In the genomic region with DNA sequence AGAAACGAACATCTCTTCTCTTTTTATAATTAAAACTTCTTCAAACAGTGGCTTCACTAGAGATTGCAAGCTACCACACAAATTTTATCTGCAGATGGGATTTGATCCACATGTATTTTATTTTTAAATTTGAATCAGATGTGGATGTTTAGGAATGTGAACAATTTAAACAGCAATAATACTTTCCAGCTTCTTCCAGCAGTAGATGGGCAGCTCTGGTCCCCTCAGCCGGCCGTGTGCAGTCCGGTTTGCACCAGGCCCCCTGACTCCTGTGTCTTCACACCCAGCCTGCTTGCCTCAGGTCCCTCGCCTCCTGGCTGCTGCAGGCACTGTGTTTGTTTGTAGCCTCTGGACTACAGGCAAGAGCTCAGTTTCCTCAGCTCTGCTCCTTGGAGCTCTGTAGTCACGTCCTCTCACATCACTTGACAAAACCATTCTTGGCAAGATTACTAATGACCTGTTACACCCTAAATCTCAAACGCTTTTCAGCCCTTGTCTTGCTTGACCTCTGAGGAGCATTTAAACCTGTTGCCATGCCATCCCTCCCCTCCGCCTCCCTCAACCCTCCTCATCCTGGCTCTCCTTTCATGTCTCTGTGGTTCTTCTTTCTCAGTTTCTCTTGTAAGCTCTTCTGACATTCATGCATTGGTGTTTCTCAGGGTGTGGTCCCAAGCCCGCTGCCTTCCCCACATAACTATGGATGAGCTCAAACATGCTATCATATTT, we compare ENCODE assay signal across 18 cellular contexts. TPM values are rescaled to one million over a fixed set of nuclear protein-coding genes. Genes with fewer than 3 reads are reported as not detected.
DNase-seq lines count a peak whose midpoint lies in the region; ATAC-seq and TF ChIP-seq lines count a peak whose summit lies in the region.
"Had no signal": no experiment of that assay in that cellular context is flagged by ENCODE, and none has a peak within 500 bp of the region (broad histone marks: within the 10 kb centered on the region; RNA-seq: fewer than 3 reads in every experiment).

No MANE protein-coding gene starts in this region.

- peaks cover 31% of the 10 kb centered on the region for H3K4me1 ChIP-seq in GM23338 (ENCODE audit: insufficient read depth)
- H3K4me1 ChIP-seq: HAP-1 had no signal

- H3K4me3 Mint-ChIP-seq in GM23338 = no peak overlapping the region
- no peak overlapping the region for H3K4me3 Mint-ChIP-seq in activated T-helper 2 cell treated with anti-CD3 and anti-CD28 coated beads, Interferon-gamma antibody, Interleukin-2, Interleukin-4, amounts not matched to agents 10 μg/mL and 5 μg/mL and 100 μg/mL, durations not matched to agents 14 hours and 24 hours and 36 hours (ENCODE audit: low read depth)
- no peak overlapping the region for H3K4me3 Mint-ChIP-seq in activated T-helper 1 cell treated with anti-CD3 and anti-CD28 coated beads, Interleukin-12 subunit alpha, Interleukin-12 subunit beta, Interleukin-2, Interleukin-4 antibody, amounts not matched to agents 30 ng/mL and 10 ng/mL and 1 ng/mL, durations not matched to agents 14 hours and 24 hours and 36 hours
- H3K4me3 Mint-ChIP-seq in activated T-helper 17 cell treated with anti-CD3 and anti-CD28 coated beads, Interleukin-2, amount 50 U/mL, for 72 hours = no peak overlapping the region

- H3K9me3 Mint-ChIP-seq in GM23338 = no peaks in the 10 kb centered on the region
- H3K9me3 Mint-ChIP-seq in activated T-helper 2 cell treated with anti-CD3 and anti-CD28 coated beads, Interferon-gamma antibody, Interleukin-2, Interleukin-4, amounts not matched to agents 10 μg/mL and 5 μg/mL and 100 μg/mL, durations not matched to agents 14 hours and 24 hours and 36 hours = no peaks in the 10 kb centered on the region
- H3K9me3 Mint-ChIP-seq in activated T-helper 1 cell treated with anti-CD3 and anti-CD28 coated beads, Interleukin-12 subunit alpha, Interleukin-12 subunit beta, Interleukin-2, Interleukin-4 antibody, amounts not matched to agents 30 ng/mL and 10 ng/mL and 1 ng/mL, durations not matched to agents 14 hours and 24 hours and 36 hours = no peaks in the 10 kb centered on the region
- no peaks in the 10 kb centered on the region for H3K9me3 Mint-ChIP-seq in activated T-helper 17 cell treated with anti-CD3 and anti-CD28 coated beads, Interleukin-2, amount 50 U/mL, for 72 hours
- H3K9me3 Mint-ChIP-seq: CD4-positive, alpha-beta memory T cell had no signal

- ATAC-seq in GM23338 (no peak), HG03025 (IDR thresholded peaks at IDR 0.05; ENCODE audit: low FRiP score, unreplicated experiment) (no peak)
- no peak for ATAC-seq in activated T-helper 17 cell treated with anti-CD3 and anti-CD28 coated beads, Interleukin-2, amount 50 U/mL, for 72 hours (replicated peaks)

- no peak overlapping the region for H3K27ac Mint-ChIP-seq in GM23338
- H3K27ac Mint-ChIP-seq in activated T-helper 2 cell treated with anti-CD3 and anti-CD28 coated beads, Interferon-gamma antibody, Interleukin-2, Interleukin-4, amounts not matched to agents 10 μg/mL and 5 μg/mL and 100 μg/mL, durations not matched to agents 14 hours and 24 hours and 36 hours = peak overlapping the region; percentile 5
- H3K27ac Mint-ChIP-seq in activated T-helper 1 cell treated with anti-CD3 and anti-CD28 coated beads, Interleukin-12 subunit alpha, Interleukin-12 subunit beta, Interleukin-2, Interleukin-4 antibody, amounts not matched to agents 30 ng/mL and 10 ng/mL and 1 ng/mL, durations not matched to agents 14 hours and 24 hours and 36 hours = no peak overlapping the region
- no peak overlapping the region for H3K27ac Mint-ChIP-seq in activated T-helper 17 cell treated with anti-CD3 and anti-CD28 coated beads, Interleukin-2, amount 50 U/mL, for 72 hours

- no peak overlapping the region for H3K27ac ChIP-seq in GM23338 (ENCODE audit: low read depth)

- peaks cover 55% of the 10 kb centered on the region for H3K4me1 Mint-ChIP-seq in GM23338
- peaks cover 45% of the 10 kb centered on the region for H3K4me1 Mint-ChIP-seq in activated T-helper 2 cell treated with anti-CD3 and anti-CD28 coated beads, Interferon-gamma antibody, Interleukin-2, Interleukin-4, amounts not matched to agents 10 μg/mL and 5 μg/mL and 100 μg/mL, durations not matched to agents 14 hours and 24 hours and 36 hours (ENCODE audit: low read depth)
- H3K4me1 Mint-ChIP-seq in activated T-helper 1 cell treated with anti-CD3 and anti-CD28 coated beads, Interleukin-12 subunit alpha, Interleukin-12 subunit beta, Interleukin-2, Interleukin-4 antibody, amounts not matched to agents 30 ng/mL and 10 ng/mL and 1 ng/mL, durations not matched to agents 14 hours and 24 hours and 36 hours (ENCODE audit: low read depth) = peaks cover 37% of the 10 kb centered on the region
- peaks cover 9% of the 10 kb centered on the region for H3K4me1 Mint-ChIP-seq in activated T-helper 17 cell treated with anti-CD3 and anti-CD28 coated beads, Interleukin-2, amount 50 U/mL, for 72 hours

- no peaks in the 10 kb centered on the region for H3K36me3 Mint-ChIP-seq in GM23338 (ENCODE audit: low read depth)
- H3K36me3 Mint-ChIP-seq in activated T-helper 2 cell treated with anti-CD3 and anti-CD28 coated beads, Interferon-gamma antibody, Interleukin-2, Interleukin-4, amounts not matched to agents 10 μg/mL and 5 μg/mL and 100 μg/mL, durations not matched to agents 14 hours and 24 hours and 36 hours (ENCODE audit: low read depth) = no peaks in the 10 kb centered on the region
- no peaks in the 10 kb centered on the region for H3K36me3 Mint-ChIP-seq in activated T-helper 1 cell treated with anti-CD3 and anti-CD28 coated beads, Interleukin-12 subunit alpha, Interleukin-12 subunit beta, Interleukin-2, Interleukin-4 antibody, amounts not matched to agents 30 ng/mL and 10 ng/mL and 1 ng/mL, durations not matched to agents 14 hours and 24 hours and 36 hours (ENCODE audit: low read depth)
- no peaks in the 10 kb centered on the region for H3K36me3 Mint-ChIP-seq in activated T-helper 17 cell treated with anti-CD3 and anti-CD28 coated beads, Interleukin-2, amount 50 U/mL, for 72 hours (ENCODE audit: low read depth)
- H3K36me3 Mint-ChIP-seq: CD4-positive, alpha-beta memory T cell had no signal

- H3K27me3 ChIP-seq in GM23338 (ENCODE audit: insufficient read depth) = no peaks in the 10 kb centered on the region

- no peaks in the 10 kb centered on the region for H3K79me2 ChIP-seq in GM23338 (replicated peaks; ENCODE audit: insufficient read depth)

- intact Hi-C loops in activated T-helper 2 cell treated with anti-CD3 and anti-CD28 coated beads, Interferon-gamma antibody, Interleukin-2, Interleukin-4, amounts not matched to agents 10 μg/mL and 5 μg/mL and 100 μg/mL, durations not matched to agents 14 hours and 24 hours and 36 hours (cut with micrococcal nuclease) = no loop called here
- intact Hi-C loops in activated T-helper 1 cell treated with anti-CD3 and anti-CD28 coated beads, Interleukin-12 subunit alpha, Interleukin-12 subunit beta, Interleukin-2, Interleukin-4 antibody, amounts not matched to agents 30 ng/mL and 10 ng/mL and 1 ng/mL, durations not matched to agents 14 hours and 24 hours and 36 hours (cut with micrococcal nuclease) = no loop called here

- no peak for TF ChIP-seq CTCF in AG10803 (conservative IDR thresholded peaks at IDR 0.05; ENCODE audit: low read length)
- TF ChIP-seq CTCF in GM23338 (conservative IDR thresholded peaks at IDR 0.05; ENCODE audit: low read depth in 2 of 2) = no peak

- peak; percentile 40 for DNase-seq in AG10803 (ENCODE audit: low read depth)
- no peak for DNase-seq in GM23338 (ENCODE audit: low spot score)
- DNase-seq in activated T-helper 2 cell treated with anti-CD3 and anti-CD28 coated beads, Interferon-gamma antibody, Interleukin-2, Interleukin-4, amounts not matched to agents 10 μg/mL and 5 μg/mL and 100 μg/mL, durations not matched to agents 14 hours and 24 hours and 36 hours (ENCODE audit: low spot score) = no peak
- DNase-seq in myocyte (ENCODE audit: low read depth) = peak; percentile 32
- no peak for DNase-seq in NCI-H446 (lab: John Stamatoyannopoulos, UW)
- no peak for DNase-seq in activated T-helper 1 cell treated with anti-CD3 and anti-CD28 coated beads, Interleukin-12 subunit alpha, Interleukin-12 subunit beta, Interleukin-2, Interleukin-4 antibody, amounts not matched to agents 30 ng/mL and 10 ng/mL and 1 ng/mL, durations not matched to agents 14 hours and 24 hours and 36 hours (ENCODE audit: low spot score)
- DNase-seq: Calu3; CD4-positive, alpha-beta memory T cell; IMR-90; Kasumi-1; MM.1S; NCI-H1092 treated with DMSO at 0.1 percent for 48 hours; NCI-H2081 treated with DMSO at 0.1 percent for 48 hours; NCI-H526 treated with DMSO at 0.1 percent for 48 hours; SHP77 had no signal

- no peaks in the 10 kb centered on the region for H3F3A ChIP-seq in GM23338 (replicated peaks; ENCODE audit: low read depth)

- H3K27me3 Mint-ChIP-seq in GM23338 (ENCODE audit: insufficient read depth, low read depth, poor library complexity) = peaks cover 5% of the 10 kb centered on the region
- H3K27me3 Mint-ChIP-seq in activated T-helper 2 cell treated with anti-CD3 and anti-CD28 coated beads, Interferon-gamma antibody, Interleukin-2, Interleukin-4, amounts not matched to agents 10 μg/mL and 5 μg/mL and 100 μg/mL, durations not matched to agents 14 hours and 24 hours and 36 hours (ENCODE audit: low read depth) = no peaks in the 10 kb centered on the region
- peaks cover 5% of the 10 kb centered on the region for H3K27me3 Mint-ChIP-seq in activated T-helper 1 cell treated with anti-CD3 and anti-CD28 coated beads, Interleukin-12 subunit alpha, Interleukin-12 subunit beta, Interleukin-2, Interleukin-4 antibody, amounts not matched to agents 30 ng/mL and 10 ng/mL and 1 ng/mL, durations not matched to agents 14 hours and 24 hours and 36 hours (ENCODE audit: insufficient read depth)
- no peaks in the 10 kb centered on the region for H3K27me3 Mint-ChIP-seq in activated T-helper 17 cell treated with anti-CD3 and anti-CD28 coated beads, Interleukin-2, amount 50 U/mL, for 72 hours
- H3K27me3 Mint-ChIP-seq: CD4-positive, alpha-beta memory T cell had no signal

- no peaks in the 10 kb centered on the region for H4K20me1 ChIP-seq in GM23338 (replicated peaks; ENCODE audit: insufficient read depth)

- H3K36me3 ChIP-seq in GM23338 (ENCODE audit: insufficient read depth) = no peaks in the 10 kb centered on the region
- H3K36me3 ChIP-seq: HAP-1 had no signal

- H3K9me2 ChIP-seq in GM23338 (ENCODE audit: insufficient read depth) = 0 out of 2 replicates have a peak, but pooled peaks cover 3% of the 10 kb centered on the region

- H2AFZ ChIP-seq in GM23338 = peak overlapping the region; percentile 16; the same call in 1 of the 2 replicates

- H3K4me3 ChIP-seq in AG10803 (ENCODE audit: low read length) = no peak overlapping the region
- no peak overlapping the region for H3K4me3 ChIP-seq in GM23338
- H3K4me3 ChIP-seq: HAP-1 had no signal

- H3K4me2 ChIP-seq in GM23338 = no peak overlapping the region

RNA-seq across cellular contexts. Expression of gene ZBTB24, which starts 13.2 kb away (rescaled TPM):
- 22.0 and 26.6 TPM in 2 replicates for total RNA-seq in GM23338 (2014; rRNA removed; shearing (Covaris generic))
- 7.2 and 7.9 TPM in 2 replicates for polyA plus RNA-seq in GM23338 (2016; fragmentation: Nextera tagmentation; extraction: Ambion mirVana)
- 17.7 and 18.8 TPM in 2 replicates for total RNA-seq in activated T-helper 2 cell treated with anti-CD3 and anti-CD28 coated beads, Interferon-gamma antibody, Interleukin-2, Interleukin-4, amounts not matched to agents 10 μg/mL and 5 μg/mL and 100 μg/mL, durations not matched to agents 14 hours and 24 hours and 36 hours
- 9.6 and 9.8 TPM in 2 replicates for total RNA-seq in myocyte
- polyA plus RNA-seq in myocyte (2012) = 2.8 TPM
- total RNA-seq in activated T-helper 1 cell treated with anti-CD3 and anti-CD28 coated beads, Interleukin-12 subunit alpha, Interleukin-12 subunit beta, Interleukin-2, Interleukin-4 antibody, amounts not matched to agents 30 ng/mL and 10 ng/mL and 1 ng/mL, durations not matched to agents 14 hours and 24 hours and 36 hours = 19.5 and 20.8 TPM in 2 replicates
- total RNA-seq in activated T-helper 17 cell treated with anti-CD3 and anti-CD28 coated beads, Interleukin-2, amount 50 U/mL, for 72 hours = 10 to 100 TPM; 11.0 to 11.4 TPM

RNA-seq across cellular contexts. Expression of gene MICAL1, which starts 40.6 kb away (rescaled TPM):
- 77.8 TPM in 2 replicates for total RNA-seq in GM23338 (2014; rRNA removed; shearing (Covaris generic))
- polyA plus RNA-seq in GM23338 (2016; fragmentation: Nextera tagmentation; extraction: Ambion mirVana) = 23.7 and 27.8 TPM in 2 replicates
- 47.8 and 51.8 TPM in 2 replicates for total RNA-seq in activated T-helper 2 cell treated with anti-CD3 and anti-CD28 coated beads, Interferon-gamma antibody, Interleukin-2, Interleukin-4, amounts not matched to agents 10 μg/mL and 5 μg/mL and 100 μg/mL, durations not matched to agents 14 hours and 24 hours and 36 hours
- 170 and 187 TPM in 2 replicates for total RNA-seq in myocyte
- 59.8 TPM for polyA plus RNA-seq in myocyte (2012)
- total RNA-seq in activated T-helper 1 cell treated with anti-CD3 and anti-CD28 coated beads, Interleukin-12 subunit alpha, Interleukin-12 subunit beta, Interleukin-2, Interleukin-4 antibody, amounts not matched to agents 30 ng/mL and 10 ng/mL and 1 ng/mL, durations not matched to agents 14 hours and 24 hours and 36 hours = 40.8 and 47.1 TPM in 2 replicates
- 10 to 100 TPM; 43.3 to 58.3 TPM for total RNA-seq in activated T-helper 17 cell treated with anti-CD3 and anti-CD28 coated beads, Interleukin-2, amount 50 U/mL, for 72 hours

RNA-seq across cellular contexts. Expression of gene SMPD2, which starts 55.7 kb away (rescaled TPM):
- 10.9 and 12.6 TPM in 2 replicates for total RNA-seq in GM23338 (2014; rRNA removed; shearing (Covaris generic))
- 4.9 and 5.6 TPM in 2 replicates for polyA plus RNA-seq in GM23338 (2016; fragmentation: Nextera tagmentation; extraction: Ambion mirVana)
- 14.7 and 17.5 TPM in 2 replicates for total RNA-seq in activated T-helper 2 cell treated with anti-CD3 and anti-CD28 coated beads, Interferon-gamma antibody, Interleukin-2, Interleukin-4, amounts not matched to agents 10 μg/mL and 5 μg/mL and 100 μg/mL, durations not matched to agents 14 hours and 24 hours and 36 hours
- 4.6 and 5.3 TPM in 2 replicates for total RNA-seq in myocyte
- 6.1 TPM for polyA plus RNA-seq in myocyte (2012)
- 18.5 and 19.1 TPM in 2 replicates for total RNA-seq in activated T-helper 1 cell treated with anti-CD3 and anti-CD28 coated beads, Interleukin-12 subunit alpha, Interleukin-12 subunit beta, Interleukin-2, Interleukin-4 antibody, amounts not matched to agents 30 ng/mL and 10 ng/mL and 1 ng/mL, durations not matched to agents 14 hours and 24 hours and 36 hours
- 1 to 10 TPM; 8.0 to 9.7 TPM for total RNA-seq in activated T-helper 17 cell treated with anti-CD3 and anti-CD28 coated beads, Interleukin-2, amount 50 U/mL, for 72 hours

RNA-seq across cellular contexts. Expression of gene PPIL6, which starts 55.8 kb away (rescaled TPM):
- 1.5 and 1.7 TPM in 2 replicates for total RNA-seq in GM23338 (2014; rRNA removed; shearing (Covaris generic))
- polyA plus RNA-seq in GM23338 (2016; fragmentation: Nextera tagmentation; extraction: Ambion mirVana) = 0.54 and 1.7 TPM in 2 replicates
- 0.32 TPM in 1 of 2 replicates, not detected in the other for total RNA-seq in activated T-helper 2 cell treated with anti-CD3 and anti-CD28 coated beads, Interferon-gamma antibody, Interleukin-2, Interleukin-4, amounts not matched to agents 10 μg/mL and 5 μg/mL and 100 μg/mL, durations not matched to agents 14 hours and 24 hours and 36 hours
- total RNA-seq in myocyte = 4.8 and 6.2 TPM in 2 replicates
- 2.4 TPM for polyA plus RNA-seq in myocyte (2012)
- 0.13 and 0.29 TPM in 2 replicates for total RNA-seq in activated T-helper 1 cell treated with anti-CD3 and anti-CD28 coated beads, Interleukin-12 subunit alpha, Interleukin-12 subunit beta, Interleukin-2, Interleukin-4 antibody, amounts not matched to agents 30 ng/mL and 10 ng/mL and 1 ng/mL, durations not matched to agents 14 hours and 24 hours and 36 hours
- total RNA-seq in activated T-helper 17 cell treated with anti-CD3 and anti-CD28 coated beads, Interleukin-2, amount 50 U/mL, for 72 hours = under 1 TPM in 1 of 2 donors, not detected in 1; 0.39 TPM

Comparison
In these comparisons a context has a peak if more than half of its experiments do, and no peak if none do; other contexts are left out.
1. DNase-seq: peak in AG10803 (single experiment) and myocyte (single experiment); none in GM23338 (single experiment), activated T-helper 2 cell treated with anti-CD3 and anti-CD28 coated beads, Interferon-gamma antibody, Interleukin-2, Interleukin-4, amounts not matched to agents 10 μg/mL and 5 μg/mL and 100 μg/mL, durations not matched to agents 14 hours and 24 hours and 36 hours (single experiment), NCI-H446 (0 of 2) and activated T-helper 1 cell treated with anti-CD3 and anti-CD28 coated beads, Interleukin-12 subunit alpha, Interleukin-12 subunit beta, Interleukin-2, Interleukin-4 antibody, amounts not matched to agents 30 ng/mL and 10 ng/mL and 1 ng/mL, durations not matched to agents 14 hours and 24 hours and 36 hours (single experiment).